Comparison of ENCODE assay signal across 8 cellular contexts in genomic region chr6:24918641-24919403, GRCh38. TPM values are rescaled to one million over a fixed set of nuclear protein-coding genes. Genes with fewer than 3 reads are reported as not detected.
DNase-seq lines count a peak whose midpoint lies in the region; ATAC-seq and TF ChIP-seq lines count a peak whose summit lies in the region.

No MANE protein-coding gene starts in this region.

- H3K4me2 ChIP-seq in skeletal muscle satellite cell (ENCODE audit: low read length): peak overlapping the region; percentile 39

- H3K9me3 Mint-ChIP-seq in central memory CD8-positive, alpha-beta T cell: no peaks in the 10 kb centered on the region

- H3K36me3 ChIP-seq in skeletal muscle satellite cell (ENCODE audit: insufficient read depth, low read length): no peaks in the 10 kb centered on the region

- peaks cover 13% of the 10 kb centered on the region for H3K4me1 ChIP-seq in skeletal muscle satellite cell (ENCODE audit: control insufficient read depth, insufficient read depth, low read length)

- peaks cover 9% of the 10 kb centered on the region for H3K27me3 ChIP-seq in skeletal muscle satellite cell (ENCODE audit: control insufficient read depth, insufficient read depth, low read length)

- in situ Hi-C loops in GM13976 (cut with MboI; ENCODE audit: low sequenced_read_pairs, unreplicated experiment): no loop called here

- no peak overlapping the region for H3K9ac ChIP-seq in skeletal muscle satellite cell (ENCODE audit: low read depth, low read length)

- H3K36me3 Mint-ChIP-seq in central memory CD8-positive, alpha-beta T cell (ENCODE audit: insufficient read depth): peaks cover 63% of the 10 kb centered on the region

- H3K4me3 Mint-ChIP-seq in central memory CD8-positive, alpha-beta T cell: peak overlapping the region; percentile 58

- peak overlapping the region; percentile 93 for H3K27ac Mint-ChIP-seq in central memory CD8-positive, alpha-beta T cell (ENCODE audit: low read depth)

- TF ChIP-seq CTCF in GM13976 (IDR thresholded peaks at IDR 0.05; ENCODE audit: borderline replicate concordance, control extremely low read depth, extremely low read depth, insufficient read depth, missing control alignments): no peak

- peak; percentile 46 for DNase-seq in activated CD4-positive, alpha-beta T cell treated with anti-CD3 and anti-CD28 coated beads for 48 hours
- DNase-seq in activated CD4-positive, alpha-beta T cell treated with anti-CD3 and anti-CD28 coated beads for 1 hour: no peak
- DNase-seq in NCI-H1694 treated with DMSO at 0.1 percent for 48 hours (lab: John Stamatoyannopoulos, UW): peak; percentile 65
- DNase-seq in central memory CD8-positive, alpha-beta T cell (ENCODE audit: low spot score in 2 of 2): no peak
- no peak for DNase-seq in HCEC 1CT
- no peak for DNase-seq in stimulated activated CD8-positive, alpha-beta memory T cell treated with anti-CD3 and anti-CD28 coated beads, Interleukin-4, amount 100 ng/mL, for 48 hours
- DNase-seq in GM13976 (ENCODE audit: low spot score): no peak

- peak; percentile 41 for ATAC-seq in central memory CD8-positive, alpha-beta T cell (replicated peaks; ENCODE audit: extremely low read depth, poor library complexity, severe bottlenecking)

- H3K4me1 Mint-ChIP-seq in central memory CD8-positive, alpha-beta T cell: peaks cover 77% of the 10 kb centered on the region

- no peaks in the 10 kb centered on the region for H3K27me3 Mint-ChIP-seq in central memory CD8-positive, alpha-beta T cell

- no peaks in the 10 kb centered on the region for H3K9me3 ChIP-seq in skeletal muscle satellite cell (replicated peaks; ENCODE audit: low read length)

- no peak overlapping the region for H3K4me3 ChIP-seq in skeletal muscle satellite cell (ENCODE audit: low read length)

RNA-seq across cellular contexts. Expression of gene RIPOR2, which starts 16.9 kb away (rescaled TPM):
- 0.25 and 1.1 TPM in 2 replicates for total RNA-seq in skeletal muscle satellite cell (2012; rRNA removed)

Comparison
In these comparisons a context has a peak if more than half of its experiments do, and no peak if none do; other contexts are left out.
1. DNase-seq: peak in activated CD4-positive, alpha-beta T cell treated with anti-CD3 and anti-CD28 coated beads for 48 hours (single experiment) and NCI-H1694 treated with DMSO at 0.1 percent for 48 hours (single experiment); none in activated CD4-positive, alpha-beta T cell treated with anti-CD3 and anti-CD28 coated beads for 1 hour (single experiment), central memory CD8-positive, alpha-beta T cell (0 of 2), HCEC 1CT (single experiment), stimulated activated CD8-positive, alpha-beta memory T cell treated with anti-CD3 and anti-CD28 coated beads, Interleukin-4, amount 100 ng/mL, for 48 hours (single experiment) and GM13976 (single experiment).